27 cellular contexts compared by ENCODE assay signal in genomic region chr1:215418876-215419442, GRCh38.
A peak's percentile ranks its signal among the peaks of the same experiment; 100 is the strongest.
DNase-seq lines count a peak whose midpoint lies in the region; ATAC-seq, FAIRE-seq and TF ChIP-seq lines count a peak whose summit lies in the region.
"Had no signal": no experiment of that assay in that cellular context is flagged by ENCODE, and none has a peak within 500 bp of the region (broad histone marks: within the 10 kb centered on the region; RNA-seq: fewer than 3 reads in every experiment).

No MANE protein-coding gene starts in this region.

- no peak for ATAC-seq in aorta (ENCODE audit: low FRiP score)
- ATAC-seq: activated CD8-positive, alpha-beta T cell treated with anti-CD3 and anti-CD28 coated beads, Interleukin-2, amount 10 ng/mL, durations not matched to agents 7 days and 5 days; activated naive CD4-positive, alpha-beta T cell treated with anti-CD3 and anti-CD28 coated beads, Interleukin-2, amount 50 U/mL, for 72 hours; left lung; naive thymus-derived CD8-positive, alpha-beta T cell had no signal

- no peak overlapping the region for H2BK15ac ChIP-seq in mesenchymal stem cell (ENCODE audit: low read depth, poor library complexity, severe bottlenecking)

- H4K20me1 ChIP-seq in astrocyte (ENCODE audit: insufficient read depth, low read length) = no peaks in the 10 kb centered on the region
- H4K20me1 ChIP-seq: BLaER1 treated with 17β-estradiol and CSF1 and Interleukin-3, amounts not matched to agents 10 nM and 100 nM had no signal

- no peaks in the 10 kb centered on the region for H3K36me3 Mint-ChIP-seq in astrocyte (ENCODE audit: low read depth, unreplicated experiment)
- H3K36me3 Mint-ChIP-seq: activated naive CD4-positive, alpha-beta T cell treated with anti-CD3 and anti-CD28 coated beads, Interleukin-2, amount 50 U/mL, for 72 hours; mesothelial cell of epicardium; naive thymus-derived CD8-positive, alpha-beta T cell; type B pancreatic cell had no signal

- no peak for FAIRE-seq in astrocyte (lab: Jason Lieb, UNC)

- peaks cover 3% of the 10 kb centered on the region for H3K4me1 ChIP-seq in astrocyte (ENCODE audit: insufficient read depth, low read length)
- H3K4me1 ChIP-seq in mesenchymal stem cell (ENCODE audit: control insufficient read depth, insufficient read depth, low read depth, low read length) = no peaks in the 10 kb centered on the region
- no peaks in the 10 kb centered on the region for H3K4me1 ChIP-seq in stomach
- H3K4me1 ChIP-seq in aorta (ENCODE audit: control insufficient read depth in 1 of 2, insufficient read depth in 2 of 2, low read length in 2 of 2) = no peaks in the 10 kb centered on the region
- H3K4me1 ChIP-seq: ascending aorta, left lung, SJSA1 had no signal

- no peak overlapping the region for H3K27ac Mint-ChIP-seq in astrocyte (ENCODE audit: unreplicated experiment)
- H3K27ac Mint-ChIP-seq: activated CD8-positive, alpha-beta T cell treated with anti-CD3 and anti-CD28 coated beads, Interleukin-2, amount 10 ng/mL, durations not matched to agents 7 days and 5 days; activated naive CD4-positive, alpha-beta T cell treated with anti-CD3 and anti-CD28 coated beads, Interleukin-2, amount 50 U/mL, for 72 hours; dendritic cell treated with granulocyte-macrophage colony-stimulating factor and Interleukin-4, amounts not matched to agents 40 ng/mL and 50 ng/mL, for 4 days; mesothelial cell of epicardium; naive thymus-derived CD8-positive, alpha-beta T cell; type B pancreatic cell had no signal

- no peak overlapping the region for H3K4me3 ChIP-seq in astrocyte (ENCODE audit: insufficient read depth, low read depth, low read length)
- no peak overlapping the region for H3K4me3 ChIP-seq in mesenchymal stem cell (ENCODE audit: insufficient read depth in 1 of 2, low read depth in 1 of 2, low read length in 2 of 2)
- no peak overlapping the region for H3K4me3 ChIP-seq in stomach
- no peak overlapping the region for H3K4me3 ChIP-seq in aorta (ENCODE audit: low read length in 2 of 2)
- H3K4me3 ChIP-seq: ascending aorta; BLaER1 treated with 17β-estradiol and CSF1 and Interleukin-3, amounts not matched to agents 10 nM and 100 nM; left lung; SJSA1; smooth muscle cell had no signal

- no peak overlapping the region for H3K23ac ChIP-seq in mesenchymal stem cell (ENCODE audit: low read length in 2 of 2)

- peak; percentile 8 for DNase-seq in EL
- peak; percentile 49 for DNase-seq in HT1080 (ENCODE audit: low read depth)
- DNase-seq in astrocyte (ENCODE audit: low read depth) = peak; percentile 6
- peak; percentile 19 for DNase-seq in mesenchymal stem cell
- DNase-seq in stomach = no peak
- DNase-seq in SW480 (ENCODE audit: low spot score) = no peak
- no peak for DNase-seq in stimulated activated CD4-positive, alpha-beta T cell treated with anti-CD3 and anti-CD28 coated beads, Interleukin-4, amount 100 ng/mL, for 4 hours
- no peak for DNase-seq in aorta
- DNase-seq: ACHN; activated CD8-positive, alpha-beta T cell treated with anti-CD3 and anti-CD28 coated beads, Interleukin-2, amount 10 ng/mL, durations not matched to agents 7 days and 5 days; DND-41; hypothalamus; left lung; naive thymus-derived CD8-positive, alpha-beta T cell; NCI-H1105; NCI-H1930; NCI-H524; occipital lobe had no signal

- no peak overlapping the region for H2BK120ac ChIP-seq in mesenchymal stem cell (ENCODE audit: low read depth, low read length)

- H4K8ac ChIP-seq in mesenchymal stem cell (ENCODE audit: low read length) = no peak overlapping the region

- H3K79me1 ChIP-seq in mesenchymal stem cell (replicated peaks; ENCODE audit: low read length, poor library complexity, severe bottlenecking) = no peaks in the 10 kb centered on the region

- no peak overlapping the region for H3K4me3 Mint-ChIP-seq in astrocyte (ENCODE audit: unreplicated experiment)
- H3K4me3 Mint-ChIP-seq: activated CD8-positive, alpha-beta T cell treated with anti-CD3 and anti-CD28 coated beads, Interleukin-2, amount 10 ng/mL, durations not matched to agents 7 days and 5 days; central memory CD8-positive, alpha-beta T cell; dendritic cell treated with granulocyte-macrophage colony-stimulating factor and Interleukin-4, amounts not matched to agents 40 ng/mL and 50 ng/mL, for 4 days; mesothelial cell of epicardium; naive thymus-derived CD8-positive, alpha-beta T cell; type B pancreatic cell had no signal

- TF ChIP-seq POLR2A in stomach (IDR thresholded peaks at IDR 0.05) = no peak

- no peaks in the 10 kb centered on the region for H3K79me2 ChIP-seq in astrocyte (ENCODE audit: insufficient read depth, low read length)

- WGBS in mesenchymal stem cell = 17% methylated on average over 1 of the region's 2 CpGs
- WGBS in stomach, 5 donors = 38 to 54% (median 44%) methylated on average over 2 of the region's 2 CpGs
- WGBS in aorta, 2 donors = 51% methylated on average over 2 of the region's 2 CpGs

- H3K18ac ChIP-seq in mesenchymal stem cell (ENCODE audit: low read depth in 1 of 2, low read length in 2 of 2) = peak overlapping the region; percentile 26 to 81

- H3K9ac ChIP-seq in astrocyte (ENCODE audit: low read length) = no peak overlapping the region
- no peak overlapping the region for H3K9ac ChIP-seq in mesenchymal stem cell (ENCODE audit: low read length)
- H3K9ac ChIP-seq: BLaER1 treated with 17β-estradiol and CSF1 and Interleukin-3, amounts not matched to agents 10 nM and 100 nM had no signal

- H2AK5ac ChIP-seq in mesenchymal stem cell (ENCODE audit: low read length, severe bottlenecking) = no peak overlapping the region

- TF ChIP-seq EP300 in stomach (IDR thresholded peaks at IDR 0.05) = no peak

- no peaks in the 10 kb centered on the region for H3K27me3 ChIP-seq in astrocyte (ENCODE audit: insufficient read depth, low read length)
- H3K27me3 ChIP-seq in mesenchymal stem cell (ENCODE audit: control insufficient read depth in 1 of 2, insufficient read depth in 1 of 2, low read length in 2 of 2) = no peaks in the 10 kb centered on the region
- no peaks in the 10 kb centered on the region for H3K27me3 ChIP-seq in stomach
- no peaks in the 10 kb centered on the region for H3K27me3 ChIP-seq in aorta (ENCODE audit: control insufficient read depth in 1 of 2, insufficient read depth in 2 of 2, low read length in 1 of 2)
- H3K27me3 ChIP-seq: ascending aorta; BLaER1 treated with 17β-estradiol and CSF1 and Interleukin-3, amounts not matched to agents 10 nM and 100 nM; left lung; SJSA1 had no signal

- H3K4me2 ChIP-seq in astrocyte (ENCODE audit: low read length) (no peak overlapping the region), mesenchymal stem cell (ENCODE audit: low read length, poor library complexity, severe bottlenecking) (no peak overlapping the region)
- H3K4me2 ChIP-seq: smooth muscle cell had no signal

- no peak overlapping the region for H2BK5ac ChIP-seq in mesenchymal stem cell (ENCODE audit: low read depth, low read length, poor library complexity, severe bottlenecking)

- TF ChIP-seq CTCF in astrocyte (IDR thresholded peaks at IDR 0.05; ENCODE audit: insufficient read depth, low read depth, low read length) = no peak
- TF ChIP-seq CTCF in stomach (IDR thresholded peaks at IDR 0.05) = no peak

- H2BK12ac ChIP-seq in mesenchymal stem cell (ENCODE audit: low read length in 2 of 2) = peak overlapping the region in 1 of 2 experiments; percentile 7

- H2AFZ ChIP-seq in astrocyte (ENCODE audit: low read depth, low read length) (no peak overlapping the region), mesenchymal stem cell (ENCODE audit: low read depth, low read length) (no peak overlapping the region)

- intact Hi-C loops in stomach (cut with DNase I; ENCODE audit: low total_unique reads) (no loop called here), aorta (cut with DNase I) (no loop called here)

- peak overlapping the region in 1 of 2 experiments; percentile 17 for H3K4ac ChIP-seq in mesenchymal stem cell (ENCODE audit: low read depth in 1 of 2, low read length in 2 of 2)

- H3K27ac ChIP-seq in astrocyte (ENCODE audit: low read depth, low read length) (no peak overlapping the region), mesenchymal stem cell (ENCODE audit: low read length, poor library complexity, severe bottlenecking) (no peak overlapping the region), stomach (no peak overlapping the region), aorta (ENCODE audit: low read depth in 1 of 2, low read length in 2 of 2) (no peak overlapping the region)
- H3K27ac ChIP-seq: ascending aorta; BLaER1 treated with 17β-estradiol and CSF1 and Interleukin-3, amounts not matched to agents 10 nM and 100 nM; left lung; SJSA1 had no signal

- H3K4me1 Mint-ChIP-seq in astrocyte (ENCODE audit: low read depth, unreplicated experiment) = peaks cover 6% of the 10 kb centered on the region
- H3K4me1 Mint-ChIP-seq: central memory CD8-positive, alpha-beta T cell; naive thymus-derived CD8-positive, alpha-beta T cell had no signal

- peak overlapping the region in 1 of 2 experiments; percentile 62 for H3K14ac ChIP-seq in mesenchymal stem cell (ENCODE audit: low read length in 2 of 2)

- H3K27me3 Mint-ChIP-seq in astrocyte (ENCODE audit: low read depth, unreplicated experiment) = no peaks in the 10 kb centered on the region
- H3K27me3 Mint-ChIP-seq: central memory CD8-positive, alpha-beta T cell; dendritic cell treated with granulocyte-macrophage colony-stimulating factor and Interleukin-4, amounts not matched to agents 40 ng/mL and 50 ng/mL, for 4 days had no signal

- H3K36me3 ChIP-seq in astrocyte (ENCODE audit: insufficient read depth, low read length) (no peaks in the 10 kb centered on the region), mesenchymal stem cell (ENCODE audit: control insufficient read depth in 1 of 2, insufficient read depth in 2 of 2, low read depth in 1 of 2, low read length in 2 of 2) (no peaks in the 10 kb centered on the region), stomach (no peaks in the 10 kb centered on the region), aorta (ENCODE audit: control insufficient read depth in 1 of 2, insufficient read depth in 2 of 2, low read length in 1 of 2) (no peaks in the 10 kb centered on the region)
- H3K36me3 ChIP-seq: ascending aorta; BLaER1 treated with 17β-estradiol and CSF1 and Interleukin-3, amounts not matched to agents 10 nM and 100 nM; left lung; SJSA1 had no signal

- no peaks in the 10 kb centered on the region for H3K9me3 ChIP-seq in astrocyte (ENCODE audit: insufficient read depth, low read depth, low read length)
- H3K9me3 ChIP-seq in mesenchymal stem cell (ENCODE audit: control insufficient read depth, low read length) = no peaks in the 10 kb centered on the region
- no peaks in the 10 kb centered on the region for H3K9me3 ChIP-seq in stomach
- H3K9me3 ChIP-seq in aorta (ENCODE audit: control insufficient read depth, low read length) = no peaks in the 10 kb centered on the region
- H3K9me3 ChIP-seq: ascending aorta; BLaER1 treated with 17β-estradiol and CSF1 and Interleukin-3, amounts not matched to agents 10 nM and 100 nM; left lung; SJSA1 had no signal

- no peaks in the 10 kb centered on the region for H3K9me3 Mint-ChIP-seq in astrocyte (ENCODE audit: unreplicated experiment)
- H3K9me3 Mint-ChIP-seq: mesothelial cell of epicardium, type B pancreatic cell had no signal

- no peak overlapping the region for H4K91ac ChIP-seq in mesenchymal stem cell (ENCODE audit: low read length)

Comparison
In these comparisons a context has a peak if more than half of its experiments do, and no peak if none do; other contexts are left out.
1. DNase-seq: peak in EL (single experiment), HT1080 (single experiment), astrocyte (single experiment) and mesenchymal stem cell (single experiment); none in stomach (single experiment), SW480 (single experiment), stimulated activated CD4-positive, alpha-beta T cell treated with anti-CD3 and anti-CD28 coated beads, Interleukin-4, amount 100 ng/mL, for 4 hours (0 of 2) and aorta (0 of 2).